Comparison of ENCODE assay signal across 29 cellular contexts in the genomic region with DNA sequence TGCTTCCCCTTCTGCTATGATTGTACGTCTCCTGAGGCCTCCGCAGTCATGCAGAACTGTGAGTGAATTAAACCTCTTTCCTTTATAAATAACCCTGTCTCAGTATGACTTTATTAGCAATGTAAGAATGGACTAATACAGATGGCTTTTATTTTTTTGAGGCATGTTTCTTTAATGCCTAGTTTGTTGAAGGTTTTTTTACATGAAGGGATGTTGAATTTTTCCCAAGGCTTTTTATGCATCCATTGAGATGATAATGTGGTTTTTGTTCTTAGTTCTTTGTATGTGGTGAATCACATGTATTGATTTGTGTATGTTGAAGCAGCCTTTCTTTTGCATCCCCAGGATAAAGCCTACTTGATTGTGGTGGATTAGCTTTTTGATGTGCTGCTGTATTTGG.
"Had no signal": no experiment of that assay in that cellular context is flagged by ENCODE, and none has a peak within 500 bp of the region (broad histone marks: within the 10 kb centered on the region; RNA-seq: fewer than 3 reads in every experiment).

No MANE protein-coding gene starts in this region.

- H3K27me3 Mint-ChIP-seq: activated CD4-positive, alpha-beta T cell treated with anti-CD3 and anti-CD28 coated beads, Interleukin-2, amount 10 ng/mL, durations not matched to agents 24 days and 14 days had no signal

- DNase-seq: activated CD4-positive, alpha-beta T cell treated with anti-CD3 and anti-CD28 coated beads, Interleukin-2, amount 50 U/mL, for 4 hours; activated CD8-positive, alpha-beta T cell treated with anti-CD3 and anti-CD28 coated beads for 36 hours; activated gamma-delta T cell; activated naive CD4-positive, alpha-beta T cell treated with anti-CD3 and anti-CD28 coated beads for 36 hours; activated T-cell treated with anti-CD3 and anti-CD28 coated beads, Interleukin-2, amount 50 U/mL, for 24 hours; adrenal gland; brain microvascular endothelial cell; NCI-H1048; NCI-H1105 treated with DMSO at 0.1 percent for 48 hours; NCI-H1436; NCI-H187; NCI-H2029 treated with DMSO at 0.1 percent for 48 hours; NCI-H2107; NCI-H226; NCI-H510A; NCI-H526; NCI-H748 treated with DMSO at 0.1 percent for 48 hours; NK-92 treated with Interleukin-12 subunit alpha and Interleukin-12 subunit beta, amount 100 ng/mL, for 24 hours; OCI-M1; Right ventricle myocardium superior had no signal

- ATAC-seq: activated CD8-positive, alpha-beta T cell treated with anti-CD3 and anti-CD28 coated beads for 36 hours; activated naive CD4-positive, alpha-beta T cell treated with anti-CD3 and anti-CD28 coated beads, Interleukin-2, amount 50 U/mL, for 72 hours; K562 had no signal

- H3K4me1 ChIP-seq: adrenal gland had no signal

- H3K27ac ChIP-seq: adrenal gland, brain microvascular endothelial cell, cardiac muscle cell, SK-N-MC had no signal

- FAIRE-seq: K562, TTC549 had no signal

- H3K4me3 Mint-ChIP-seq: activated CD4-positive, alpha-beta T cell treated with anti-CD3 and anti-CD28 coated beads, Interleukin-2, amount 10 ng/mL, durations not matched to agents 24 days and 14 days; activated CD8-positive, alpha-beta T cell treated with anti-CD3 and anti-CD28 coated beads for 36 hours; activated naive CD4-positive, alpha-beta T cell treated with anti-CD3 and anti-CD28 coated beads for 36 hours; activated T-cell treated with anti-CD3 and anti-CD28 coated beads, Interleukin-2, amount 50 U/mL, for 24 hours; central memory CD8-positive, alpha-beta T cell; T-helper 2 cell treated with Interferon-gamma antibody and Interleukin-4, amounts not matched to agents 5 μg/mL and 100 μg/mL, for 36 hours had no signal

- H3K36me3 ChIP-seq: adrenal gland, brain microvascular endothelial cell, cardiac muscle cell had no signal

- H3K4me1 Mint-ChIP-seq: activated CD4-positive, alpha-beta T cell treated with anti-CD3 and anti-CD28 coated beads, Interleukin-2, amount 10 ng/mL, durations not matched to agents 24 days and 14 days; central memory CD8-positive, alpha-beta T cell had no signal

- H3K27ac Mint-ChIP-seq: activated CD4-positive, alpha-beta T cell treated with anti-CD3 and anti-CD28 coated beads, Interleukin-2, amount 10 ng/mL, durations not matched to agents 24 days and 14 days; activated CD8-positive, alpha-beta T cell treated with anti-CD3 and anti-CD28 coated beads for 36 hours; activated naive CD4-positive, alpha-beta T cell treated with anti-CD3 and anti-CD28 coated beads for 36 hours; activated naive CD4-positive, alpha-beta T cell treated with anti-CD3 and anti-CD28 coated beads, Interleukin-2, amount 50 U/mL, for 72 hours; activated T-cell treated with anti-CD3 and anti-CD28 coated beads, Interleukin-2, amount 50 U/mL, for 24 hours; activated T-helper 2 cell treated with anti-CD3 and anti-CD28 coated beads, Interferon-gamma antibody, Interleukin-2, Interleukin-4, amounts not matched to agents 10 μg/mL and 5 μg/mL and 100 μg/mL, durations not matched to agents 14 hours and 24 hours and 36 hours; T-helper 2 cell treated with Interferon-gamma antibody and Interleukin-4, amounts not matched to agents 5 μg/mL and 100 μg/mL, for 36 hours had no signal

- H3K4me3 ChIP-seq: adrenal gland, cardiac muscle cell, K562, SK-N-MC had no signal

- H3K27me3 ChIP-seq: adrenal gland, brain microvascular endothelial cell, cardiac muscle cell had no signal

- H3K9me3 ChIP-seq: adrenal gland had no signal
